Comparison of ENCODE assay signal across 27 cellular contexts in genomic region chr6:51663525-51663924, GRCh38.
"Had no signal": no experiment of that assay in that cellular context is flagged by ENCODE, and none has a peak within 500 bp of the region (broad histone marks: within the 10 kb centered on the region; RNA-seq: fewer than 3 reads in every experiment).

No MANE protein-coding gene starts in this region.

- H3K4me3 ChIP-seq: colonic mucosa, coronary artery, dorsolateral prefrontal cortex, esophagus muscularis mucosa, esophagus squamous epithelium, gastrocnemius medialis, gastroesophageal sphincter, heart left ventricle, heart right ventricle had no signal

- H3K27me3 ChIP-seq: colonic mucosa, esophagus muscularis mucosa, esophagus squamous epithelium, foreskin keratinocyte, gastrocnemius medialis, gastroesophageal sphincter, heart left ventricle, heart right ventricle had no signal

- H3K27ac ChIP-seq: colonic mucosa, coronary artery, dorsolateral prefrontal cortex, epithelial cell of prostate, esophagus muscularis mucosa, esophagus squamous epithelium, foreskin keratinocyte, gastrocnemius medialis, gastroesophageal sphincter, heart left ventricle, heart right ventricle had no signal

- H3K4me1 ChIP-seq: colonic mucosa, esophagus muscularis mucosa, esophagus squamous epithelium, foreskin keratinocyte, gastrocnemius medialis, gastroesophageal sphincter, heart left ventricle, heart right ventricle had no signal

- DNase-seq: colonic mucosa; cortex of kidney; dermis blood vessel endothelial cell; dorsolateral prefrontal cortex; effector CD4-positive, alpha-beta T cell; effector CD8-positive, alpha-beta T cell; effector memory CD4-positive, alpha-beta T cell; effector memory CD8-positive, alpha-beta T cell; endodermal cell; erythroblast; esophagus squamous epithelium; foreskin fibroblast; foreskin keratinocyte; foreskin melanocyte; gastrocnemius medialis; glutamatergic neuron; head of caudate nucleus; heart left ventricle; heart right ventricle had no signal

- H3K9me3 ChIP-seq: colonic mucosa, esophagus muscularis mucosa, esophagus squamous epithelium, gastrocnemius medialis, gastroesophageal sphincter, heart left ventricle had no signal

- ATAC-seq: effector memory CD8-positive, alpha-beta T cell; foreskin keratinocyte; gastrocnemius medialis; gastroesophageal sphincter; heart left ventricle; heart right ventricle had no signal

- H3K36me3 ChIP-seq: colonic mucosa, esophagus muscularis mucosa, esophagus squamous epithelium, gastrocnemius medialis, gastroesophageal sphincter, heart left ventricle, heart right ventricle had no signal

- FAIRE-seq: colon, endometrium, endothelial cell of umbilical vein, frontal cortex had no signal
